ENCODE assay signal across 1 cellular context in genomic region chr1:41158147-41158875, GRCh38.
TF ChIP-seq lines count a peak whose summit lies in the region.

No MANE protein-coding gene starts in this region.

TF ChIP-seq in K562, 482 proteins besides CTCF, POLR2A, EP300 and RAD21 (continued from another document):
- TF ChIP-seq PRDM10 (IDR thresholded peaks at IDR 0.05; ENCODE audit: partially characterized antibody), result no peak
- peak; percentile 67 for TF ChIP-seq GATA2 (CRISPR knock-in tag; IDR thresholded peaks at IDR 0.05)
- TF ChIP-seq SMARCE1 (IDR thresholded peaks at IDR 0.05), result peak; percentile 44; the same call in 1 of the 2 replicates
- peak; percentile 96 for TF ChIP-seq HMBOX1 (IDR thresholded peaks at IDR 0.05)
- no peak for TF ChIP-seq CHD1 (IDR thresholded peaks at IDR 0.05; ENCODE audit: low read length)
- TF ChIP-seq MGA (IDR thresholded peaks at IDR 0.05), result no peak
- no peak for TF ChIP-seq TAL1 (IDR thresholded peaks at IDR 0.05)
- TF ChIP-seq RBBP5 (IDR thresholded peaks at IDR 0.05; ENCODE audit: borderline replicate concordance, insufficient read depth, low read length, poor library complexity, severe bottlenecking), result no peak
- no peak for TF ChIP-seq ARID3A (IDR thresholded peaks at IDR 0.05; ENCODE audit: borderline replicate concordance, low read depth, low read length)
- no peak for TF ChIP-seq ERF (CRISPR knock-in tag; IDR thresholded peaks at IDR 0.05)
- TF ChIP-seq SIX5 (IDR thresholded peaks at IDR 0.05; ENCODE audit: borderline replicate concordance in 1 of 2, insufficient read depth in 1 of 2, low read depth in 1 of 2, low read length in 2 of 2), result no peak
- no peak for TF ChIP-seq ZBED1 (IDR thresholded peaks at IDR 0.05)
- no peak for TF ChIP-seq ZNF212 (CRISPR knock-in tag; IDR thresholded peaks at IDR 0.05)
- TF ChIP-seq ARID1B (IDR thresholded peaks at IDR 0.05), result peak; percentile 14; the same call in 1 of the 2 replicates
- peak; percentile 36 for TF ChIP-seq VEZF1 (CRISPR knock-in tag; IDR thresholded peaks at IDR 0.05)
- no peak for TF ChIP-seq OTX1 (CRISPR knock-in tag; IDR thresholded peaks at IDR 0.05)
- TF ChIP-seq ZNF766 (CRISPR knock-in tag; conservative IDR thresholded peaks at IDR 0.05), result no peak
- TF ChIP-seq CAMTA2 (CRISPR knock-in tag; conservative IDR thresholded peaks at IDR 0.05), result no peak
- no peak for TF ChIP-seq HES1 (IDR thresholded peaks at IDR 0.05; ENCODE audit: low read depth)
- TF ChIP-seq MITF (IDR thresholded peaks at IDR 0.05), result no peak
- no peak for TF ChIP-seq CBX5 (IDR thresholded peaks at IDR 0.05; ENCODE audit: borderline replicate concordance, low read depth)
- no peak for TF ChIP-seq BRF2 (IDR thresholded peaks at IDR 0.05; ENCODE audit: borderline replicate concordance, insufficient read depth, insufficient read length)
